ENCODE assay signal across 21 cellular contexts in the genomic region with DNA sequence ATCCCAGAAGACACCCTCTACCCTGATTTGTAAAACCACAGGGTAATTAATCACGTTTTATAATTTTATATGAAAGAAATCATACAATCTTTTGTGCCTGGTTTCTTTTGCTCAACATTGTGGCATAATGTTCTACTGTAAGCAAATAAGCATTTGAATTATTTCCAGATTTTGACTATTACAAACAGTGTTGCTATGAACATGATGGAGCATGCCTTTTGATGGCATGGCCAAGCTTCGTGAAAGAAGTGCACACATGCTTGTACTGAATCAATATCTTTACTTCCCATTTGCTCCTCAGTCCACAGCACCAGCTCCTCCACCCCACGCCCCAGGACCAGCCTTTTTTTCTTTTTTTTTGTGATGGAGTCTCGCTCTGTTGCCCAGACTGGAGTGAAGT. TPM values are rescaled to one million over a fixed set of nuclear protein-coding genes. Genes with fewer than 3 reads are reported as not detected.
"Had no signal": no experiment of that assay in that cellular context is flagged by ENCODE, and none has a peak within 500 bp of the region (broad histone marks: within the 10 kb centered on the region; RNA-seq: fewer than 3 reads in every experiment).

No MANE protein-coding gene starts in this region.

- H3K27me3 ChIP-seq: heart left ventricle, spleen had no signal

- DNase-seq: effector memory CD8-positive, alpha-beta T cell; heart left ventricle; hippocampal formation; kidney glomerular epithelial cell; mucosa of descending colon; stimulated activated CD4-positive, alpha-beta T cell treated with anti-CD3 and anti-CD28 coated beads, Interleukin-15, amount 100 ng/mL, for 24 hours; stimulated activated CD4-positive, alpha-beta T cell treated with anti-CD3 and anti-CD28 coated beads, Interleukin-1b, Interleukin-23, amount 100 ng/mL, for 48 hours; stimulated activated CD4-positive, alpha-beta T cell treated with anti-CD3 and anti-CD28 coated beads, Interleukin-4, amount 100 ng/mL, for 24 hours; stimulated activated naive B cell treated with anti-CD40 and anti-IgM and Interleukin-4, amounts not matched to agents 10 μg/mL and 1 μg/mL and 100 μg/mL, for 72 hours; trophoblast cell had no signal

- H3K9me3 ChIP-seq: heart left ventricle, mucosa of descending colon, spleen had no signal

- H3K36me3 ChIP-seq: heart left ventricle, spleen had no signal

- ATAC-seq: effector memory CD8-positive, alpha-beta T cell; heart left ventricle; mucosa of descending colon; naive thymus-derived CD8-positive, alpha-beta T cell; sciatic nerve; stimulated activated naive B cell treated with anti-CD40 and anti-IgM and Interleukin-4, amounts not matched to agents 10 μg/mL and 1 μg/mL and 100 μg/mL, for 72 hours had no signal

- H3K4me3 ChIP-seq: heart left ventricle, mucosa of descending colon, spleen had no signal

- H3K27ac ChIP-seq: heart left ventricle, spleen had no signal

- H3K4me1 ChIP-seq: heart left ventricle, spleen had no signal

- FAIRE-seq: frontal cortex had no signal

RNA-seq across cellular contexts. Expression of gene ACSL6, which starts 29.9 kb away (rescaled TPM):
- total RNA-seq: glomerular endothelial cell, osteocyte, pulmonary artery endothelial cell had no signal

RNA-seq across cellular contexts. Expression of gene MEIKIN, which starts 36.1 kb away (rescaled TPM):
- total RNA-seq: epithelial cell of proximal tubule, frontal cortex, glomerular endothelial cell, mucosa of descending colon, neural crest cell, osteocyte, pulmonary artery endothelial cell, sciatic nerve, spleen, urinary bladder had no signal
- polyA plus RNA-seq: liver; naive thymus-derived CD8-positive, alpha-beta T cell; urinary bladder had no signal
